ENCODE assay signal across 8 cellular contexts in the genomic region with DNA sequence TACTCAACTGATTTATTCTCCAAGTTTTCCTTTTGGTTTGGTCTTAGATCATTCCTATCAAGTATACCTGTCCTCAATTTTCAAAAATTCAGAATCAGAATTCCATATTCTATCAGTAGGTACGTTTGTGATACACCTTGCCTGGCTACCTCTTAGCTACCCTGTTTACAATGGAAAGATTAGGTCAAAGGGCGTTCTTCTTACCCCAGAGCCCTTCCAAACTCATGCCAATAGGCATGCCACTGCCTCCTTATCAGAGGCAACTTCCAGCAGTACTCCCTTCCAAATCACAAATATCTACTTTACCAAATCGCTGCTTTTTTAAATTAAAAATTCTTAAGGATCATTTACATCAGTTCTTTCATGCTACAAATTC. TPM values are rescaled to one million over a fixed set of nuclear protein-coding genes. Genes with fewer than 3 reads are reported as not detected.
DNase-seq lines count a peak whose midpoint lies in the region; ATAC-seq, FAIRE-seq and TF ChIP-seq lines count a peak whose summit lies in the region.

No MANE protein-coding gene starts in this region.

- H3K27me3 ChIP-seq in SJSA1 (replicated peaks) (no peaks in the 10 kb centered on the region), psoas muscle (ENCODE audit: insufficient read depth in 3 of 3, low read length in 2 of 3) (no peaks in the 10 kb centered on the region)

- no peak for DNase-seq in GM12864 (ENCODE audit: low read depth)
- no peak for DNase-seq in SJSA1 (ENCODE audit: low read depth in 1 of 2, low spot score in 2 of 2)
- no peak for DNase-seq in fibroblast of the aortic adventitia (ENCODE audit: low read depth)
- DNase-seq in psoas muscle = no peak
- no peak for DNase-seq in posterior cingulate gyrus
- DNase-seq in COR-L47 (lab: John Stamatoyannopoulos, UW) = no peak
- DNase-seq in GM12892 (ENCODE audit: insufficient read length) = no peak
- no peak for DNase-seq in AG08396 (ENCODE audit: low spot score)

- H3K4me3 ChIP-seq in GM12864 (ENCODE audit: low read depth, low read length) (peak overlapping the region; percentile 53), SJSA1 (peak overlapping the region; percentile 50), fibroblast of the aortic adventitia (ENCODE audit: low read depth, low read length) (peak overlapping the region; percentile 87), psoas muscle (peak overlapping the region; percentile 86)

- FAIRE-seq in GM12892 (lab: Jason Lieb, UNC) = no peak

- peaks cover 19% of the 10 kb centered on the region for H3K4me1 ChIP-seq in SJSA1 (replicated peaks)
- H3K4me1 ChIP-seq in psoas muscle = peaks cover 26% of the 10 kb centered on the region

- H3K27ac ChIP-seq in SJSA1 = peak overlapping the region; percentile 77
- peak overlapping the region; percentile 91 for H3K27ac ChIP-seq in psoas muscle

- TF ChIP-seq CTCF in GM12864 (IDR thresholded peaks at IDR 0.05; ENCODE audit: low read depth, low read length, missing control alignments) (no peak), fibroblast of the aortic adventitia (IDR thresholded peaks at IDR 0.05; ENCODE audit: insufficient read depth, low read length) (no peak), psoas muscle (IDR thresholded peaks at IDR 0.05) (no peak)

- 25 to 38% (median 25%) methylated on average over 3 of the region's 3 CpGs for WGBS in psoas muscle, 3 donors

- no peaks in the 10 kb centered on the region for H3K9me3 ChIP-seq in SJSA1 (replicated peaks)
- H3K9me3 ChIP-seq in psoas muscle = no peaks in the 10 kb centered on the region

- intact Hi-C loops in psoas muscle (cut with DNase I) (loop anchor here (5.0 kb wide), 4 partner anchors 50 to 135 kb away; a partner anchor contains a TSS), posterior cingulate gyrus (cut with DNase I) (loop anchor here (5.0 kb wide), 2 partner anchors 115 to 135 kb away; no protein-coding TSS in a partner anchor)

- ATAC-seq in psoas muscle = no peak

- no peak for TF ChIP-seq POLR2A in GM12892 (IDR thresholded peaks at IDR 0.05; ENCODE audit: low read depth, low read length)

- H3K36me3 ChIP-seq in SJSA1 (peaks cover 54% of the 10 kb centered on the region), psoas muscle (ENCODE audit: insufficient read depth in 1 of 2, low read depth in 1 of 2) (peaks cover 3 to 41% of the 10 kb centered on the region in 2 donors)

RNA-seq across cellular contexts. Expression of a gene that starts 1.0 kb away (rescaled TPM):
- 17.7 and 24.9 TPM in 2 replicates for total RNA-seq in SJSA1 (2014; rRNA removed; shearing (Covaris generic))
- total RNA-seq in fibroblast of the aortic adventitia (ENCODE audit: low replicate concordance) = 19.1 and 25.6 TPM in 2 replicates
- 10 to 100 TPM; 29.6 to 47.8 (median 41.0) TPM for total RNA-seq in psoas muscle
- polyA plus RNA-seq in psoas muscle = 10 to 100 TPM; 23.9 to 47.9 (median 26.4) TPM
- polyA plus RNA-seq in GM12892 (2012; ENCODE audit: missing spikeins) = 31.9 TPM

RNA-seq across cellular contexts. Expression of a gene that starts 45.8 kb away (rescaled TPM):
- not detected in 2 replicates for total RNA-seq in SJSA1 (2014; rRNA removed; shearing (Covaris generic))
- total RNA-seq in fibroblast of the aortic adventitia (ENCODE audit: low replicate concordance) (not detected in 2 replicates), psoas muscle (not detected)
- not detected for polyA plus RNA-seq in psoas muscle
- not detected for polyA plus RNA-seq in GM12892 (2012; ENCODE audit: missing spikeins)

RNA-seq across cellular contexts. Expression of a gene that starts 52.2 kb away (rescaled TPM):
- total RNA-seq in SJSA1 (2014; rRNA removed; shearing (Covaris generic)) = 19.9 and 30.3 TPM in 2 replicates
- total RNA-seq in fibroblast of the aortic adventitia (ENCODE audit: low replicate concordance) (27.3 and 35.5 TPM in 2 replicates), psoas muscle (10 to 100 TPM; 43.3 to 51.2 (median 48.6) TPM)
- 10 to 100 TPM; 12.9 to 41.8 (median 30.4) TPM for polyA plus RNA-seq in psoas muscle
- 18.8 TPM for polyA plus RNA-seq in GM12892 (2012; ENCODE audit: missing spikeins)
